Comparison of ENCODE assay signal across 8 cellular contexts in the genomic region with DNA sequence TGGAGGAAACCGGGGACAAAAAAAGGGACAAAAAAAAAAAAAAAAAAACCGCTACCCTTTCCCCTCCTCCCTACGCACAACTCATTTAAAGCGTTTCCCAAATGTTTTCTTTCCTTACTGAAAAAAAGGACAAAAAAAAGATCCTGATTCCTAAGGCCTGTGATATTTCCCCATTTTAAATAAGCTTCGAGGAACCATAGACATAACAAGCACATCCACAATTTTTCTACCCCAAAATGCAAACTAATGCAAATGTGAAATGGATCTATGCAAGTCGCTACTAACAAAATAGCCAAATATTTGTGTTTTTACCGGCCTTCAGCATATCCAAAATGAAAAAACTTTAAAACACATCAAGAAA. TPM values are rescaled to one million over a fixed set of nuclear protein-coding genes. Genes with fewer than 3 reads are reported as not detected.
DNase-seq lines count a peak whose midpoint lies in the region; ATAC-seq and TF ChIP-seq lines count a peak whose summit lies in the region.

No MANE protein-coding gene starts in this region.

- DNase-seq in fibroblast of villous mesenchyme (ENCODE audit: low read depth) (no peak), gastrocnemius medialis (no peak), NCI-H1092 treated with DMSO at 0.1 percent for 48 hours (lab: John Stamatoyannopoulos, UW) (no peak)

- no peaks in the 10 kb centered on the region for H4K20me1 ChIP-seq in SU-DHL-6 (ENCODE audit: low read depth, low read length)

- H3K4me2 ChIP-seq in SU-DHL-6 (ENCODE audit: low read depth, low read length, poor library complexity, severe bottlenecking) = peak overlapping the region; percentile 93

- no peaks in the 10 kb centered on the region for H3K9me3 ChIP-seq in SU-DHL-6 (ENCODE audit: insufficient read depth, low read length)
- H3K9me3 ChIP-seq in gastrocnemius medialis = no peaks in the 10 kb centered on the region

- no peak for TF ChIP-seq CTCF in GM12875 (IDR thresholded peaks at IDR 0.05; ENCODE audit: borderline replicate concordance, insufficient read depth, low read depth, low read length)
- TF ChIP-seq CTCF in SU-DHL-6 (IDR thresholded peaks at IDR 0.05; ENCODE audit: insufficient read depth, low read length, poor library complexity, severe bottlenecking) = no peak
- TF ChIP-seq CTCF in fibroblast of villous mesenchyme (IDR thresholded peaks at IDR 0.05; ENCODE audit: insufficient read depth, low read depth, low read length) = no peak
- no peak for TF ChIP-seq CTCF in gastrocnemius medialis (IDR thresholded peaks at IDR 0.05 in 4 of 5, conservative IDR thresholded peaks at IDR 0.05 in 1 of 5)

- H3K9ac ChIP-seq in SU-DHL-6 (ENCODE audit: low read length) = peak overlapping the region; percentile 72

- no peak for TF ChIP-seq POLR2A in gastrocnemius medialis (IDR thresholded peaks at IDR 0.05)

- H3K36me3 ChIP-seq in SU-DHL-6 (ENCODE audit: low read length) = no peaks in the 10 kb centered on the region
- H3K36me3 ChIP-seq in gastrocnemius medialis = no peaks in the 10 kb centered on the region

- in situ Hi-C loops in gastrocnemius medialis (cut with MboI; ENCODE audit: low sequenced_read_pairs in 4 of 4) = loop anchor here in 2 of 4 donors (25.0 kb wide), 1 partner anchor 617 kb away; the partner anchor contains the start of gene PFDN4 (in 2 of the 2)

- ATAC-seq in gastrocnemius medialis (no peak), HG03460 (IDR thresholded peaks at IDR 0.05; ENCODE audit: unreplicated experiment) (no peak), HG03108 (IDR thresholded peaks at IDR 0.05; ENCODE audit: unreplicated experiment) (no peak), GM19467 (IDR thresholded peaks at IDR 0.05; ENCODE audit: unreplicated experiment) (no peak)

- no peaks in the 10 kb centered on the region for H3K9me2 ChIP-seq in SU-DHL-6 (replicated peaks; ENCODE audit: insufficient read depth, low read length)

- intact Hi-C loops in gastrocnemius medialis (cut with DNase I; ENCODE audit: low total_unique reads) = loop anchor here (2.0 to 10.0 kb wide), 2 partner anchors 28 to 60 kb away; no protein-coding TSS in a partner anchor

- peaks cover 8 to 21% of the 10 kb centered on the region in 2 donors for H3K4me1 ChIP-seq in gastrocnemius medialis

- peak overlapping the region; percentile 81 for H2AFZ ChIP-seq in SU-DHL-6 (ENCODE audit: low read depth, low read length, severe bottlenecking)

- H3F3A ChIP-seq in SU-DHL-6 (ENCODE audit: insufficient read depth) = peaks cover 31% of the 10 kb centered on the region

- H3K27me3 ChIP-seq in SU-DHL-6 (ENCODE audit: low read length) (no peaks in the 10 kb centered on the region), gastrocnemius medialis (no peaks in the 10 kb centered on the region)

- H3K27ac ChIP-seq in SU-DHL-6 (ENCODE audit: low read depth, low read length) (peak overlapping the region; percentile 72), gastrocnemius medialis (peak overlapping the region; percentile 85 to 100 (median 97))

- H3K4me3 ChIP-seq in GM12875 (ENCODE audit: low read depth, low read length) (peak overlapping the region; percentile 50), SU-DHL-6 (ENCODE audit: insufficient read depth, low read length, poor library complexity, severe bottlenecking) (peak overlapping the region; percentile 84), fibroblast of villous mesenchyme (ENCODE audit: low read depth, low read length) (peak overlapping the region; percentile 75), gastrocnemius medialis (peak overlapping the region; percentile 84 to 95 (median 90))

- H3K79me2 ChIP-seq in SU-DHL-6 (ENCODE audit: insufficient read depth, low read length) = peaks cover 22% of the 10 kb centered on the region; the same call in 1 of the 2 replicates

RNA-seq across cellular contexts. Expression of gene ZNF217, which starts 1.4 kb away (rescaled TPM):
- total RNA-seq in fibroblast of villous mesenchyme (20.3 and 22.9 TPM in 2 replicates), gastrocnemius medialis (1 to 10 TPM; 4.1 to 5.9 (median 4.7) TPM)
